ENCODE assay signal across 1 cellular context in the genomic region with DNA sequence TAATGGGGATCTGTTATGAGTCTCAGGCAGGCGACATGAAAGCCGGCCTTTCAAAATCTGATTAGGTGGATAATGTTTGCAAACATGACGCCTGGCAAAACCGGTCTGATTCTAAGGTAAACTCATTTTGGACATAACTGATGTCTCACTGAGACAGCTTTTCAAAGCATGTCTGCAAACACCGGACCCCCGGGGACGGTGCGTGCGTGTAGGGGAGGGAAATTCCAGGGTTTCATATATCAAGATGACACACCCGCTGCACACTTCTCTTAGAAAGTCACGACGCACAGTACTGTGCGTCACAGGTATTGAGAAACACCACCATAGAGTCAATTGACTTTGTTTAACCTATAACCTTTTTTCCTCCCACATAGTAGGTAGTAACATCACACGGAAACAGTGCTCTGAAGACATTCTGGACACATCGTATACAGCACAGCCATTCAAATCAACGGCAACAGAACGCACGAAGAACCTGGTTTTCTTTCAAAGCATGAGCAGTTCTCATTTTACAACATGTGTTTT.
TF ChIP-seq lines count a peak whose summit lies in the region.

No MANE protein-coding gene starts in this region.

TF ChIP-seq in GM23338, 12 proteins besides CTCF, POLR2A, EP300 and RAD21 (continued from another document):
- no peak for TF ChIP-seq ZNF462 (CRISPR knock-in tag; IDR thresholded peaks at IDR 0.05)
